In the genomic region with DNA sequence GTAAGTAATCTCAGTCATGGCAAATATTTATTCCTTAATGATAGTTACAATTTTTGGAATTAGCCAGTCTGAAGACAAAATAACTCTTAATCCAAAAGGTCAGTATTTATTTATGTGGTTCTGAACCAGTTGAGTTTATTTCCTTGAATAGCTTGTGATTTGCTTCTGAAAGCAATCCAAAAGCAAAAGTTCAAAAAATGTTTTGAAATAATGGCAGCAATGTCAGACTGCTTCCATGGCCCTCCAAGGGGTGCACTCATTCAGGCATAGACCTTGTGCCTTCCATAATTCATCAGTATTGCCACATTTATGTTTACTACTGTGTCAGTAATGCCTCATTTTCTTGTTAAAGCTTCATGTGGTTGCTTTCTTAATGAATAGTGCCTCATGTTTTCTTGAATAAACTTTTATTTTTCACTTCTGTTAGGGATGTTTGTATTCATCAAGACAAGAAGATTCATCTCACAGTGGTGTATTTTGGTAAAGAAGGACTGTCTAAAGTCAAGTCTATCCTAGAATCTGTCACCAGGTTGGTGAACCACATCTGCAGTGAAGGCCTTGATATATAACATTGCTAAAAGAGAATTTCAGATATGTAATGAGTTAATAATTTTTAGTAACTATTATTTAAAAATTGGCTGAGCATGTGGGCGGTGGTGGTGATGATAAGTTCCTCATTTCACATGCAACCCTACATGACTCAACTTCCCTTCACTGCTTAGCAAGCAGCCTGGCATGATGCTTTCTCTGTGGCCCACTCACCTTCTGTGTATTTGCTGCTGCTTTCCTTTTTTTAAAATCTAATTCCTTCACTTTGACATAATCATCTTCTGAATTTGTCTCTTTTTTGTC, we compare ENCODE assay signal across 9 cellular contexts. TPM values are rescaled to one million over a fixed set of nuclear protein-coding genes. Genes with fewer than 3 reads are reported as not detected.
DNase-seq lines count a peak whose midpoint lies in the region; ATAC-seq and TF ChIP-seq lines count a peak whose summit lies in the region.
"Had no signal": no experiment of that assay in that cellular context is flagged by ENCODE, and none has a peak within 500 bp of the region (broad histone marks: within the 10 kb centered on the region; RNA-seq: fewer than 3 reads in every experiment).

No MANE protein-coding gene starts in this region.

- H3K27me3 ChIP-seq in spleen (replicated peaks in 1 of 7), result no peaks in the 10 kb centered on the region
- no peaks in the 10 kb centered on the region for H3K27me3 ChIP-seq in CD8-positive, alpha-beta T cell (ENCODE audit: insufficient read depth, low read length)

- no peak for TF ChIP-seq CTCF in spleen (IDR thresholded peaks at IDR 0.05 in 8 of 11, conservative IDR thresholded peaks at IDR 0.05 in 3 of 11)
- TF ChIP-seq CTCF in CD8-positive, alpha-beta T cell (IDR thresholded peaks at IDR 0.05), result no peak

- no peak overlapping the region for H3K4me3 Mint-ChIP-seq in activated naive CD8-positive, alpha-beta T cell treated with anti-CD3 and anti-CD28 coated beads, Interleukin-2, amount 10 ng/mL, durations not matched to agents 7 days and 5 days
- H3K4me3 Mint-ChIP-seq in CD8-positive, alpha-beta T cell, result no peak overlapping the region

- H3K4me1 ChIP-seq in spleen, result peaks cover 3 to 91% (median 49%) of the 10 kb centered on the region in 6 donors
- no peaks in the 10 kb centered on the region for H3K4me1 ChIP-seq in CD8-positive, alpha-beta T cell (ENCODE audit: insufficient read depth, low read length)
- H3K4me1 ChIP-seq: parathyroid adenoma had no signal

- no peak overlapping the region for H3K4me3 ChIP-seq in spleen
- no peak overlapping the region for H3K4me3 ChIP-seq in CD8-positive, alpha-beta T cell (ENCODE audit: low read depth, low read length)

- peak overlapping the region; percentile 32 for H3K27ac Mint-ChIP-seq in activated naive CD8-positive, alpha-beta T cell treated with anti-CD3 and anti-CD28 coated beads, Interleukin-2, amount 10 ng/mL, durations not matched to agents 7 days and 5 days
- H3K27ac Mint-ChIP-seq in CD8-positive, alpha-beta T cell, result no peak overlapping the region

- H3K9me3 ChIP-seq in spleen, result no peaks in the 10 kb centered on the region
- no peaks in the 10 kb centered on the region for H3K9me3 ChIP-seq in CD8-positive, alpha-beta T cell (ENCODE audit: low read length)

- POLR2A ChIA-PET in activated naive CD8-positive, alpha-beta T cell treated with anti-CD3 and anti-CD28 coated beads, Interleukin-2, amount 10 ng/mL, durations not matched to agents 7 days and 5 days (lab: Charles Lee), result no interaction called here
- POLR2A ChIA-PET in CD8-positive, alpha-beta T cell (lab: Charles Lee), result interaction anchor here (1.3 kb wide), 1 partner anchor 21 kb away, joined by 3 read pairs; no protein-coding TSS in a partner anchor

- H3K27me3 Mint-ChIP-seq in activated naive CD8-positive, alpha-beta T cell treated with anti-CD3 and anti-CD28 coated beads, Interleukin-2, amount 10 ng/mL, durations not matched to agents 7 days and 5 days, result no peaks in the 10 kb centered on the region
- no peaks in the 10 kb centered on the region for H3K27me3 Mint-ChIP-seq in CD8-positive, alpha-beta T cell (ENCODE audit: low read depth)

- no peaks in the 10 kb centered on the region for H3K9me3 Mint-ChIP-seq in activated naive CD8-positive, alpha-beta T cell treated with anti-CD3 and anti-CD28 coated beads, Interleukin-2, amount 10 ng/mL, durations not matched to agents 7 days and 5 days
- H3K9me3 Mint-ChIP-seq in CD8-positive, alpha-beta T cell, result no peaks in the 10 kb centered on the region

- intact Hi-C loops in spleen (cut with DNase I; ENCODE audit: low total_unique reads), result no loop called here
- intact Hi-C loops in CD8-positive, alpha-beta T cell (cut with DNase I, micrococcal nuclease), result no loop called here

- H3K27ac ChIP-seq in spleen, result peak overlapping the region in 7 of 8 donors; percentile 20 to 83 (median 71)
- H3K27ac ChIP-seq in CD8-positive, alpha-beta T cell (ENCODE audit: low read depth, low read length), result no peak overlapping the region
- H3K27ac ChIP-seq: parathyroid adenoma had no signal

- H3K4me1 Mint-ChIP-seq in activated naive CD8-positive, alpha-beta T cell treated with anti-CD3 and anti-CD28 coated beads, Interleukin-2, amount 10 ng/mL, durations not matched to agents 7 days and 5 days, result peaks cover 39% of the 10 kb centered on the region
- peaks cover 61% of the 10 kb centered on the region for H3K4me1 Mint-ChIP-seq in CD8-positive, alpha-beta T cell (ENCODE audit: low read depth)

- WGBS in spleen, 5 donors, result 32 to 42% (median 39%) methylated on average over 1 of the region's 1 CpG

- CTCF ChIA-PET in CD8-positive, alpha-beta T cell (lab: Charles Lee), result no interaction called here

- peak; percentile 56 for ATAC-seq in HG03460 (IDR thresholded peaks at IDR 0.05; ENCODE audit: unreplicated experiment)
- ATAC-seq in activated naive CD8-positive, alpha-beta T cell treated with anti-CD3 and anti-CD28 coated beads, Interleukin-2, amount 10 ng/mL, durations not matched to agents 7 days and 5 days (ENCODE audit: low read depth), result no peak
- ATAC-seq in CD8-positive, alpha-beta T cell, result no peak

- H3K36me3 Mint-ChIP-seq in activated naive CD8-positive, alpha-beta T cell treated with anti-CD3 and anti-CD28 coated beads, Interleukin-2, amount 10 ng/mL, durations not matched to agents 7 days and 5 days, result peaks cover 46% of the 10 kb centered on the region
- H3K36me3 Mint-ChIP-seq in CD8-positive, alpha-beta T cell, result peaks cover 63% of the 10 kb centered on the region

- DNase-seq in activated effector memory CD4-positive, alpha-beta T cell treated with anti-CD3 and anti-CD28 coated beads, Interleukin-2, amount 50 U/mL, for 16 hours, result peak; percentile 73
- no peak for DNase-seq in activated effector memory CD4-positive, alpha-beta T cell treated with Interleukin-2 at 50 U/mL for 16 hours
- no peak for DNase-seq in activated naive CD8-positive, alpha-beta T cell treated with anti-CD3 and anti-CD28 coated beads, Interleukin-2, amount 10 ng/mL, durations not matched to agents 7 days and 5 days
- DNase-seq in spleen (no peak), DMS114 treated with DMSO at 0.1 percent for 48 hours (lab: John Stamatoyannopoulos, UW; ENCODE audit: unreplicated experiment) (no peak), NCI-H748 (lab: John Stamatoyannopoulos, UW; ENCODE audit: unreplicated experiment) (no peak)
- no peak for DNase-seq in CD8-positive, alpha-beta T cell

- peaks cover 0 to 73% (median 13%) of the 10 kb centered on the region in 6 donors for H3K36me3 ChIP-seq in spleen
- peaks cover 16% of the 10 kb centered on the region for H3K36me3 ChIP-seq in CD8-positive, alpha-beta T cell (ENCODE audit: insufficient read depth, low read length)

- TF ChIP-seq POLR2A in spleen (IDR thresholded peaks at IDR 0.05), result no peak

RNA-seq across cellular contexts. Expression of a gene that starts 22.0 kb away (rescaled TPM):
- 10 to 100 TPM; 37.2 to 39.5 TPM for total RNA-seq in activated naive CD8-positive, alpha-beta T cell treated with anti-CD3 and anti-CD28 coated beads, Interleukin-2, amount 10 ng/mL, durations not matched to agents 7 days and 5 days
- total RNA-seq in spleen, result 10 to 100 TPM; 29.8 to 77.1 (median 41.9) TPM
- 10 to 100 TPM in 1 of 3 donors, 1 to 10 TPM in 2; 8.1 to 10.1 (median 8.5) TPM for polyA plus RNA-seq in spleen
- total RNA-seq in CD8-positive, alpha-beta T cell, result 10 to 100 TPM; 66.7 to 66.9 TPM
